In the genomic region with DNA sequence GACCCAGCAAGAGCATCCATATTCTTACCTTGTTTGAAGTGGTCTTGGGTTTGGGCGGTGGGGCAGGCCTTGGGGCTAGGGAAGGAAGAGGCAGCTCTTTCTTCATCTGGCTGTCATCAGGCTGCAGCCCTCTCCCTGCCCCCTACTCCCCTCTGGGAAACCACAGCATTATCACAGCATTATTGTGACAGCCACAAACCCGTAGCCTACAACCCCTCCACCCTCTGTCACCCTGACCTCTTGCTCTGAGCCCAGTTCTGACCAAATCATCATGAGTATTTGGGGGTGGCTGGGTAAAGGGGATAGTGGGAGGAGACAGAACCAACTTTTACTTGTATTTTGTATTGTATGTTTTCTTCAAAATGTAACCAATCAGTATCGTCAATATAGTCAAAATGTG, we compare ENCODE assay signal across 27 cellular contexts.
"Had no signal": no experiment of that assay in that cellular context is flagged by ENCODE, and none has a peak within 500 bp of the region (broad histone marks: within the 10 kb centered on the region; RNA-seq: fewer than 3 reads in every experiment).

No MANE protein-coding gene starts in this region.

- H3K4me1 ChIP-seq: left lung, lower lobe of right lung, pancreas, prostate gland, testis, tibial artery, upper lobe of right lung had no signal

- H3K27me3 Mint-ChIP-seq: naive thymus-derived CD8-positive, alpha-beta T cell; stimulated activated naive B cell treated with anti-CD40 and anti-IgM and Interleukin-4, amounts not matched to agents 10 μg/mL and 1 μg/mL and 100 μg/mL, for 72 hours had no signal

- H3K27me3 ChIP-seq: left lung, pancreas, stomach, testis, tibial artery, upper lobe of right lung had no signal

- H3K9me3 Mint-ChIP-seq: naive thymus-derived CD8-positive, alpha-beta T cell; stimulated activated naive B cell treated with anti-CD40 and anti-IgM and Interleukin-4, amounts not matched to agents 10 μg/mL and 1 μg/mL and 100 μg/mL, for 72 hours had no signal

- H3K9me3 ChIP-seq: left lung, lower lobe of right lung, pancreas, prostate gland, stomach, testis, tibial artery, upper lobe of right lung had no signal

- H3K36me3 Mint-ChIP-seq: naive thymus-derived CD8-positive, alpha-beta T cell; stimulated activated naive B cell treated with anti-CD40 and anti-IgM and Interleukin-4, amounts not matched to agents 10 μg/mL and 1 μg/mL and 100 μg/mL, for 72 hours had no signal

- H3K4me3 Mint-ChIP-seq: naive thymus-derived CD8-positive, alpha-beta T cell; stimulated activated naive B cell treated with anti-CD40 and anti-IgM and Interleukin-4, amounts not matched to agents 10 μg/mL and 1 μg/mL and 100 μg/mL, for 72 hours had no signal

- DNase-seq: head of caudate nucleus; hippocampal formation; kidney; left colon; left lung; lower lobe of right lung; mammary epithelial cell; mesenchymal stem cell; naive thymus-derived CD8-positive, alpha-beta T cell; pancreas; posterior cingulate gyrus; retina; stimulated activated CD4-positive, alpha-beta T cell treated with anti-CD3 and anti-CD28 coated beads, Interleukin-12 subunit alpha, Interleukin-12 subunit beta, amount 100 ng/mL, for 4 hours; stimulated activated CD4-positive, alpha-beta T cell treated with anti-CD3 and anti-CD28 coated beads, Interleukin-15, amount 100 ng/mL, for 24 hours; stimulated activated CD4-positive, alpha-beta T cell treated with anti-CD3 and anti-CD28 coated beads, Interleukin-4, amount 100 ng/mL, for 4 hours; stimulated activated CD8-positive, alpha-beta memory T cell treated with anti-CD3 and anti-CD28 coated beads, Interleukin-4, amount 100 ng/mL, for 48 hours; stimulated activated naive B cell treated with anti-CD40 and anti-IgM and Interleukin-4, amounts not matched to agents 10 μg/mL and 1 μg/mL and 100 μg/mL, for 72 hours; stimulated activated naive CD8-positive, alpha-beta T cell treated with anti-CD3 and anti-CD28 coated beads, Interleukin-15, Interleukin-2, amounts not matched to agents 100 U/mL and 50 U/mL, for 24 hours; stomach; testis; tibial artery; trophoblast cell; upper lobe of right lung had no signal

- ATAC-seq: left colon; left lung; lower lobe of right lung; naive thymus-derived CD8-positive, alpha-beta T cell; pancreas; right cardiac atrium; sciatic nerve; stimulated activated naive B cell treated with anti-CD40 and anti-IgM and Interleukin-4, amounts not matched to agents 10 μg/mL and 1 μg/mL and 100 μg/mL, for 72 hours; stimulated activated naive CD8-positive, alpha-beta T cell treated with anti-CD3 and anti-CD28 coated beads, Interleukin-15, Interleukin-2, amounts not matched to agents 100 U/mL and 50 U/mL, for 24 hours; upper lobe of right lung had no signal

- H3K27ac ChIP-seq: left lung, lower lobe of right lung, pancreas, prostate gland, skin epidermis, stomach, testis, tibial artery, upper lobe of right lung had no signal

- H3K4me3 ChIP-seq: left lung, lower lobe of right lung, pancreas, prostate gland, skin epidermis, stomach, testis, tibial artery, upper lobe of right lung had no signal

- H3K27ac Mint-ChIP-seq: stimulated activated naive B cell treated with anti-CD40 and anti-IgM and Interleukin-4, amounts not matched to agents 10 μg/mL and 1 μg/mL and 100 μg/mL, for 72 hours had no signal

- H3K36me3 ChIP-seq: left lung, lower lobe of right lung, pancreas, prostate gland, stomach, tibial artery, upper lobe of right lung had no signal
